ENCODE assay signal across 15 cellular contexts in the genomic region with DNA sequence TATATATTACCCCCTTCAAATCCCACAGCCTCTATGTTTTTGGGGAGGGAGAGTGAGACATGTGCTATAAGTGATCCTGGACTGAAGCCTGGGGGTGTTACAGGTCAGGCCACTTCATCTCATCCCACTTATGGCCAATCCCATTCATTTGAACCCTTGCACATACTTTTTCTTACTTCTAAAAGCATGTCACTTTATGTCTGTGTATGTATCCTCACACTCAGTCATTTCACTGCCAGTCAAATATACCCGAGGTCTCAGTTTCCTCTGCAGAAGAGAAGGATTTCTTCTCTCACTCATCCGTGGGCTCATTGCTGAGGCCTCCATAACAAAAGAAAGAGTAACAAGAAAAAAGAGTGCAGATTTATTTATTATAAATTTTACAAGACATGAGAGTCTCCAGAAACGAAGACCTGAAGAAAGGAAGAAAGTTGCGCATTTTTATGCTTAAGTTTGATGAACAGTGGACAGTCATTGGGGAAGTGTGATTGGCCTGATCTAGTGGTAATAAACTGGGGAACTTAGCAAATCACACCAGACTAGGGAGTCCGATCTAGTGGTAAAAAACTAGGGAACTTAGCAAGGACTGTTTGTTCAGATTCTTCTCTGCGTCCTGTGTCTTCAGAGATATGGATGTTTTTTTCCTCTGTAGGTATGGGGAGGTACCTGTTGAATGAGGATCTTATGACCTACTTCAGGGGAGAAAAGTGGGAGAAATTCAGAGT. TPM values are rescaled to one million over a fixed set of nuclear protein-coding genes. Genes with fewer than 3 reads are reported as not detected.
"Had no signal": no experiment of that assay in that cellular context is flagged by ENCODE, and none has a peak within 500 bp of the region (broad histone marks: within the 10 kb centered on the region; RNA-seq: fewer than 3 reads in every experiment).

No MANE protein-coding gene starts in this region.

- H3K27ac ChIP-seq: body of pancreas, esophagus muscularis mucosa, neutrophil, SJCRH30, tibial artery, uterus, VCaP had no signal

- H3K27ac Mint-ChIP-seq: naive B cell had no signal

- DNase-seq: activated CD4-positive, alpha-beta T cell treated with anti-CD3 and anti-CD28 coated beads for 1 hour; amygdala; body of pancreas; islet precursor cell; naive B cell; SJCRH30; stimulated activated CD4-positive, alpha-beta T cell treated with anti-CD3 and anti-CD28 coated beads, Interleukin-1b, Interleukin-23, amount 100 ng/mL, for 48 hours; T-helper 9 cell; tibial artery; uterus had no signal

- H3K9me3 ChIP-seq: body of pancreas, esophagus muscularis mucosa, neutrophil, SJCRH30, tibial artery, uterus had no signal

- H3K4me3 ChIP-seq: body of pancreas, esophagus muscularis mucosa, SJCRH30, tibial artery, uterus had no signal

- H3K4me1 Mint-ChIP-seq: naive B cell had no signal

- H3K27me3 Mint-ChIP-seq: naive B cell had no signal

- H3K4me3 Mint-ChIP-seq: naive B cell had no signal

- H3K36me3 ChIP-seq: esophagus muscularis mucosa, neutrophil, SJCRH30, tibial artery, uterus had no signal

- ATAC-seq: body of pancreas had no signal

- H3K4me1 ChIP-seq: body of pancreas, esophagus muscularis mucosa, SJCRH30, uterus had no signal

- H3K27me3 ChIP-seq: body of pancreas, esophagus muscularis mucosa, neutrophil, SJCRH30, tibial artery, uterus had no signal

- H3K36me3 Mint-ChIP-seq: naive B cell had no signal

RNA-seq across cellular contexts. Expression of gene ICOS, which starts 52.1 kb away (rescaled TPM):
- total RNA-seq: body of pancreas, lung microvascular endothelial cell, renal cortical epithelial cell, SJCRH30 had no signal
